9 cellular contexts compared by ENCODE assay signal in the genomic region with DNA sequence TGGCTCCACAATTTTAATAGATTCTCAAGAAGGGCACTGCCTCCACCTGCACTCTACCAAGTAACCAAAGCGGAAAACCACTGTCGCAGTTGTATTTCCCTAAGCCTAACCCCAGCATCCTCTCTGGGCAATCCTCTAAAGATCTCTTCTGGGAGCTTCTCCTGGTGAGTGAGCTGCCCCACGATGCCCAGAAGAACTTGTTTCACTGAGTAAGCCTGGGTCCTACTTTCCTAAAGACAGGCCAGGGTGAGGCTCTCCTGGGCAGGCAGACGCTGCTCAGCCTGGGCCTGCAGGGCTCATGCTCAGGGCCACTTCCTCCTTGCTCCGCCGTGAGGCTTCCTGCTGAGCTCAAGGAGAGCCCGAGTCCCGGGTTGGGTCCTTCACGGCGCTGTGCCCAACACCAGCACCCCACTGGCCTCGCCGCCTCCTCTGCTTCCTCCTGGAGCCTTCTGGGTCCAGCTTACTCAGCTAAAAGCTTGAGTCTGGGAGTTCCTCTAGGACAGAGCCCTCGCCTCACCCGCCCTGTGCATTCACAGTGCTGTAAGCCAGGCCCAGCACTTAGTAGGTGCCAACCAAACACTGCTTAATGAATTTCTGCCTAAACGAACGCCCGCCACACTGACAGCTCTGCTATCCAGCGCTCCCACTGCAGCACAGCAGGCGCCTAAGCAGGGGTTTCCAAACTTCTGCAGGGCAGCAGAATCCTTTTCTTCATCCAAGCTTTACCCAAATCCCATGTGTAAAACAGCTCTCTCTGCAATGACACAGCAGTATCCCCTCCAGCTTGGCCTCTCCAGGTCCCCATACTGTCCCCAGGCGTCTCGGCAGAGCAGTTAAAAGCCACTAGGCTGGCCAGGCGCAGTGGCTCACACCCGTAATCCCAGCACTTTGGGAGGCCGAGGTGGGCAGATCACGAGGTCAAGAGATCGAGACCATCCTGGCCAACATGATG. TPM values are rescaled to one million over a fixed set of nuclear protein-coding genes. Genes with fewer than 3 reads are reported as not detected.
DNase-seq lines count a peak whose midpoint lies in the region; ATAC-seq lines count a peak whose summit lies in the region.
"Had no signal": no experiment of that assay in that cellular context is flagged by ENCODE, and none has a peak within 500 bp of the region (broad histone marks: within the 10 kb centered on the region; RNA-seq: fewer than 3 reads in every experiment).

No MANE protein-coding gene starts in this region.

- peak; percentile 48 for ATAC-seq in GM21526 (IDR thresholded peaks at IDR 0.05; ENCODE audit: low FRiP score, unreplicated experiment)
- peak; percentile 77 to 87 for ATAC-seq in activated T-cell treated with anti-CD3 and anti-CD28 coated beads, Interleukin-2, amount 50 U/mL, for 72 hours (replicated peaks in 1 of 2)
- peak; percentile 73 for ATAC-seq in stimulated activated naive CD8-positive, alpha-beta T cell treated with anti-CD3 and anti-CD28 coated beads, Interleukin-15, Interleukin-2, amounts not matched to agents 100 U/mL and 50 U/mL, for 24 hours

- H3K36me3 Mint-ChIP-seq in CD8-positive, alpha-beta memory T cell = peaks cover 0 to 57% (median 9%) of the 10 kb centered on the region in 3 donors
- peaks cover 11 to 23% of the 10 kb centered on the region in 2 donors for H3K36me3 Mint-ChIP-seq in activated T-cell treated with anti-CD3 and anti-CD28 coated beads, Interleukin-2, amount 50 U/mL, for 72 hours (ENCODE audit: insufficient read depth in 2 of 2)
- peaks cover 0 to 6% (median 3%) of the 10 kb centered on the region in 3 donors for H3K36me3 Mint-ChIP-seq in immature natural killer cell

- H3K27me3 ChIP-seq in CD8-positive, alpha-beta memory T cell (ENCODE audit: insufficient read depth, low read length, poor library complexity, severe bottlenecking) = no peaks in the 10 kb centered on the region
- H3K27me3 ChIP-seq: dorsolateral prefrontal cortex had no signal

- POLR2A ChIA-PET in CD8-positive, alpha-beta memory T cell (lab: Charles Lee) = interaction anchor here (0.8 to 2.6 kb wide), 5 partner anchors 10 to 122 kb away, joined by 3 to 8 read pairs (median 5); partner anchors contain the start of gene BICDL1

- H3K36me3 ChIP-seq in CD8-positive, alpha-beta memory T cell (ENCODE audit: insufficient read depth, low read length) = peaks cover 10% of the 10 kb centered on the region

- H3K9me3 ChIP-seq in CD8-positive, alpha-beta memory T cell (ENCODE audit: low read length) = no peaks in the 10 kb centered on the region

- peaks cover 0 to 2% of the 10 kb centered on the region in 2 donors for H3K27me3 Mint-ChIP-seq in CD8-positive, alpha-beta memory T cell
- no peaks in the 10 kb centered on the region for H3K27me3 Mint-ChIP-seq in activated T-cell treated with anti-CD3 and anti-CD28 coated beads, Interleukin-2, amount 50 U/mL, for 72 hours (ENCODE audit: low read depth)
- peaks cover 0 to 15% (median 11%) of the 10 kb centered on the region in 3 donors for H3K27me3 Mint-ChIP-seq in immature natural killer cell (ENCODE audit: low read depth in 3 of 3)

- H3K4me1 Mint-ChIP-seq in CD8-positive, alpha-beta memory T cell = peaks cover 63 to 87% (median 79%) of the 10 kb centered on the region in 3 donors
- H3K4me1 Mint-ChIP-seq in activated T-cell treated with anti-CD3 and anti-CD28 coated beads, Interleukin-2, amount 50 U/mL, for 72 hours (ENCODE audit: low read depth) = peaks cover 67% of the 10 kb centered on the region
- H3K4me1 Mint-ChIP-seq in immature natural killer cell = peaks cover 73 to 87% of the 10 kb centered on the region in 2 donors

- peaks cover 57% of the 10 kb centered on the region for H3K4me1 ChIP-seq in CD8-positive, alpha-beta memory T cell (ENCODE audit: insufficient read depth, low read length)

- CTCF ChIA-PET in CD8-positive, alpha-beta memory T cell (lab: Charles Lee) = interaction anchor here (0.7 to 2.0 kb wide), 5 partner anchors 11 to 155 kb away, joined by 3 to 5 read pairs (median 3); partner anchors contain the start of genes BICDL1, PXN and RPLP0

- H3K27ac Mint-ChIP-seq in CD8-positive, alpha-beta memory T cell = peak overlapping the region; percentile 74 to 94 (median 87)
- H3K27ac Mint-ChIP-seq in activated T-cell treated with anti-CD3 and anti-CD28 coated beads, Interleukin-2, amount 50 U/mL, for 72 hours = peak overlapping the region; percentile 84
- H3K27ac Mint-ChIP-seq in immature natural killer cell = peak overlapping the region; percentile 78 to 95 (median 90)

- H3K4me3 ChIP-seq in CD8-positive, alpha-beta memory T cell (ENCODE audit: low read length) = peak overlapping the region; percentile 52

- peak; percentile 22 to 64 (median 53) for DNase-seq in CD8-positive, alpha-beta memory T cell
- DNase-seq in Kasumi-1 (lab: John Stamatoyannopoulos, UW) (peak; percentile 86 to 87), immature natural killer cell (peak; percentile 45 to 55 (median 51)), COR-L47 (lab: John Stamatoyannopoulos, UW) (no peak), NCI-H1417 (lab: John Stamatoyannopoulos, UW) (no peak)
- DNase-seq in activated T-cell treated with anti-CD3 and anti-CD28 coated beads, Interleukin-2, amount 50 U/mL, for 72 hours = peak; percentile 47 to 57
- DNase-seq in stimulated activated naive CD8-positive, alpha-beta T cell treated with anti-CD3 and anti-CD28 coated beads, Interleukin-15, Interleukin-2, amounts not matched to agents 100 U/mL and 50 U/mL, for 24 hours = peak; percentile 52

- H3K27ac ChIP-seq in CD8-positive, alpha-beta memory T cell (ENCODE audit: low read depth, low read length) = peak overlapping the region; percentile 44

- no peaks in the 10 kb centered on the region for H3K9me3 Mint-ChIP-seq in CD8-positive, alpha-beta memory T cell
- H3K9me3 Mint-ChIP-seq in activated T-cell treated with anti-CD3 and anti-CD28 coated beads, Interleukin-2, amount 50 U/mL, for 72 hours = no peaks in the 10 kb centered on the region
- no peaks in the 10 kb centered on the region for H3K9me3 Mint-ChIP-seq in immature natural killer cell

- H3K4me3 Mint-ChIP-seq in CD8-positive, alpha-beta memory T cell = peak overlapping the region; percentile 15 to 92 (median 80)
- peak overlapping the region; percentile 68 to 84 for H3K4me3 Mint-ChIP-seq in activated T-cell treated with anti-CD3 and anti-CD28 coated beads, Interleukin-2, amount 50 U/mL, for 72 hours
- peak overlapping the region; percentile 76 to 90 (median 85) for H3K4me3 Mint-ChIP-seq in immature natural killer cell

RNA-seq across cellular contexts. Expression of gene RAB35, which starts 5.7 kb away (rescaled TPM):
- total RNA-seq in CD8-positive, alpha-beta memory T cell = 10 to 100 TPM; 66.8 to 77.8 TPM
- 26.9 TPM for polyA plus RNA-seq in CD8-positive, alpha-beta memory T cell
- 10 to 100 TPM; 66.2 to 78.9 TPM for total RNA-seq in activated T-cell treated with anti-CD3 and anti-CD28 coated beads, Interleukin-2, amount 50 U/mL, for 72 hours
- polyA plus RNA-seq in immature natural killer cell = 10 to 100 TPM; 16.3 to 34.9 (median 26.3) TPM

Comparison
In these comparisons a context has a peak if more than half of its experiments do, and no peak if none do; other contexts are left out.
1. DNase-seq: peak in CD8-positive, alpha-beta memory T cell (5 of 5), Kasumi-1 (2 of 2), activated T-cell treated with anti-CD3 and anti-CD28 coated beads, Interleukin-2, amount 50 U/mL, for 72 hours (2 of 2), immature natural killer cell (3 of 3) and stimulated activated naive CD8-positive, alpha-beta T cell treated with anti-CD3 and anti-CD28 coated beads, Interleukin-15, Interleukin-2, amounts not matched to agents 100 U/mL and 50 U/mL, for 24 hours (single experiment); none in COR-L47 (single experiment) and NCI-H1417 (0 of 3).
2. Peak in every context shown above with its lines, with median percentiles within 50 percentile points of each other: H3K27ac Mint-ChIP-seq, H3K4me3 Mint-ChIP-seq and ATAC-seq.